In genomic region chr5:43039468-43040286, GRCh38 we compare ENCODE assay signal across 8 cellular contexts. TPM values are rescaled to one million over a fixed set of nuclear protein-coding genes. Genes with fewer than 3 reads are reported as not detected.
DNase-seq lines count a peak whose midpoint lies in the region; ATAC-seq and TF ChIP-seq lines count a peak whose summit lies in the region.

No MANE protein-coding gene starts in this region.

- peaks cover 3 to 36% (median 23%) of the 10 kb centered on the region in 4 donors for H3K4me1 ChIP-seq in liver (ENCODE audit: control insufficient read depth in 4 of 4, insufficient read depth in 4 of 4, low read length in 3 of 4)

- peak; percentile 58 for DNase-seq in NCI-H2081 treated with DMSO at 0.1 percent for 48 hours (lab: John Stamatoyannopoulos, UW)
- DNase-seq in cerebellar cortex (ENCODE audit: low spot score): peak; percentile 66
- peak; percentile 57 for DNase-seq in stimulated activated CD8-positive, alpha-beta memory T cell treated with anti-CD3 and anti-CD28 coated beads, Interleukin-12 subunit alpha, Interleukin-12 subunit beta, amount 100 ng/mL, for 1 hour (ENCODE audit: low read depth)

- TF ChIP-seq CTCF in C4-2B (conservative IDR thresholded peaks at IDR 0.05): no peak
- peak; percentile 42 for TF ChIP-seq CTCF in VCaP (conservative IDR thresholded peaks at IDR 0.05)
- TF ChIP-seq CTCF in liver (IDR thresholded peaks at IDR 0.05; ENCODE audit: low read depth, low read length, missing input control): no peak

- peak overlapping the region; percentile 12; the same call in 1 of the 2 replicates for H3K27ac ChIP-seq in C4-2B
- H3K27ac ChIP-seq in VCaP: peak overlapping the region; percentile 89
- peak overlapping the region; percentile 74 to 92 for H3K27ac ChIP-seq in liver (ENCODE audit: low read depth in 1 of 2, low read length in 2 of 2)

- peak; percentile 30 for ATAC-seq in GM21723 (IDR thresholded peaks at IDR 0.05; ENCODE audit: unreplicated experiment)
- no peak for ATAC-seq in HG02623 (IDR thresholded peaks at IDR 0.05; ENCODE audit: unreplicated experiment)

- H3K9me3 ChIP-seq in liver (ENCODE audit: control insufficient read depth in 4 of 4, low read length in 3 of 4): peaks cover 3 to 23% (median 12%) of the 10 kb centered on the region in 4 donors

- 18% methylated on average over 35 of the region's 35 CpGs for WGBS in liver

- H3K4me3 ChIP-seq in liver (ENCODE audit: low read depth in 1 of 3, low read length in 3 of 3): peak overlapping the region; percentile 15 to 65 (median 32)

- no peaks in the 10 kb centered on the region for H3K36me3 ChIP-seq in liver (ENCODE audit: control insufficient read depth in 4 of 4, insufficient read depth in 3 of 4, low read depth in 1 of 4, low read length in 3 of 4)

- peak overlapping the region in 1 of 2 donors; percentile 60 for H3K9ac ChIP-seq in liver (ENCODE audit: low read depth in 1 of 2, low read length in 2 of 2)

- TF ChIP-seq RAD21 in liver (IDR thresholded peaks at IDR 0.05): no peak

- peaks cover 0 to 39% (median 14%) of the 10 kb centered on the region in 4 donors for H3K27me3 ChIP-seq in liver (ENCODE audit: control insufficient read depth in 4 of 4, insufficient read depth in 4 of 4, low read length in 3 of 4)

TF ChIP-seq in liver, 16 proteins besides CTCF, POLR2A, EP300 and RAD21:
- TF ChIP-seq FOXA1 (IDR thresholded peaks at IDR 0.05) (no peak), JUND (IDR thresholded peaks at IDR 0.05) (no peak), TAF1 (conservative IDR thresholded peaks at IDR 0.05) (peak; percentile 23), RXRA (IDR thresholded peaks at IDR 0.05) (no peak)
TF ChIP-seq in liver: peak in this region for 1.

RNA-seq across cellular contexts. Expression of gene ANXA2R, which starts 0.4 kb away (rescaled TPM):
- total RNA-seq in liver: 1 to 10 TPM in 1 of 2 donors, under 1 TPM in 1; 0.84 to 2.0 TPM
- under 1 TPM; 0.49 to 0.58 TPM for polyA plus RNA-seq in liver

Comparison
In these comparisons a context has a peak if more than half of its experiments do, and no peak if none do; other contexts are left out.
1. H3K27ac ChIP-seq: peak in every context shown above with its lines; median percentile 89 in VCaP; 83 in liver; 12 in C4-2B.